ENCODE assay signal across 1 cellular context in genomic region chr7:105531797-105532671, GRCh38.
TF ChIP-seq lines count a peak whose summit lies in the region.

TSS of gene RINT1 (plus strand) at chr7:105532201. CDS start at chr7:105532316, 115 bp downstream.

TF ChIP-seq in HepG2, 621 proteins besides CTCF, POLR2A, EP300 and RAD21 (continued from another document and continues in another):
- TF ChIP-seq HNF1A (IDR thresholded peaks at IDR 0.05; ENCODE audit: low read depth) (no peak), HNF1A (CRISPR knock-in tag; IDR thresholded peaks at IDR 0.05; ENCODE audit: borderline replicate concordance) (peak; percentile 48; the same call in 1 of the 2 replicates), REST (IDR thresholded peaks at IDR 0.05; ENCODE audit: borderline replicate concordance in 1 of 2, low read depth in 1 of 2, low read length in 2 of 2) (peak in 1 of 2 experiments; percentile 56; a peak in 1 of 4 replicates), MYPOP (CRISPR knock-in tag; IDR thresholded peaks at IDR 0.05) (peak; percentile 78), KLF6 (CRISPR knock-in tag; IDR thresholded peaks at IDR 0.05) (peak; percentile 71; the same call in 1 of the 2 replicates), HHEX (CRISPR knock-in tag; IDR thresholded peaks at IDR 0.05) (no peak), ATF5 (CRISPR knock-in tag; IDR thresholded peaks at IDR 0.05; ENCODE audit: low read depth) (no peak), ZNF776 (CRISPR knock-in tag; IDR thresholded peaks at IDR 0.05) (peak; percentile 67), FOXC1 (CRISPR knock-in tag; IDR thresholded peaks at IDR 0.05; ENCODE audit: borderline replicate concordance) (peak; percentile 70; the same call in 1 of the 2 replicates), ATF1 (CRISPR knock-in tag; IDR thresholded peaks at IDR 0.05) (no peak), ZC3H4 (CRISPR knock-in tag; IDR thresholded peaks at IDR 0.05; ENCODE audit: borderline replicate concordance) (0 out of 2 replicates have a peak, but pooled peaks have one; percentile 46), NCOA2 (CRISPR knock-in tag; IDR thresholded peaks at IDR 0.05) (peak; percentile 68), ZSCAN22 (CRISPR knock-in tag; IDR thresholded peaks at IDR 0.05) (no peak), POLR2AphosphoS2 (IDR thresholded peaks at IDR 0.05; ENCODE audit: low read depth, low read length) (no peak), ZNF512B (CRISPR knock-in tag; IDR thresholded peaks at IDR 0.05; ENCODE audit: borderline replicate concordance) (0 out of 2 replicates have a peak, but pooled peaks have one; percentile 47), NR3C1 (CRISPR knock-in tag; IDR thresholded peaks at IDR 0.05) (no peak), MZF1 (CRISPR knock-in tag; IDR thresholded peaks at IDR 0.05; ENCODE audit: borderline replicate concordance) (no peak), TEAD2 (CRISPR knock-in tag; IDR thresholded peaks at IDR 0.05) (no peak), ZNF496 (CRISPR knock-in tag; IDR thresholded peaks at IDR 0.05; ENCODE audit: insufficient replicate concordance) (no peak), ZNF562 (CRISPR knock-in tag; IDR thresholded peaks at IDR 0.05; ENCODE audit: borderline replicate concordance) (no peak), RORA (CRISPR knock-in tag; IDR thresholded peaks at IDR 0.05) (no peak), MTA1 (CRISPR knock-in tag; IDR thresholded peaks at IDR 0.05; ENCODE audit: borderline replicate concordance) (peak; percentile 85; the same call in 1 of the 2 replicates), ZBTB20 (CRISPR knock-in tag; IDR thresholded peaks at IDR 0.05; ENCODE audit: borderline replicate concordance, low read depth) (no peak; the same call in 1 of the 2 replicates), ZSCAN20 (CRISPR knock-in tag; IDR thresholded peaks at IDR 0.05; ENCODE audit: borderline replicate concordance) (no peak), ZFP62 (CRISPR knock-in tag; IDR thresholded peaks at IDR 0.05) (no peak), TERF1 (CRISPR knock-in tag; IDR thresholded peaks at IDR 0.05) (no peak), SMARCC2 (IDR thresholded peaks at IDR 0.05) (no peak), ZKSCAN8 (CRISPR knock-in tag; IDR thresholded peaks at IDR 0.05; ENCODE audit: borderline replicate concordance) (no peak; the same call in 1 of the 2 replicates), ARID5B (CRISPR knock-in tag; IDR thresholded peaks at IDR 0.05) (peak; percentile 56), TAF1 (CRISPR knock-in tag; IDR thresholded peaks at IDR 0.05) (peak; percentile 99), ZNF569 (CRISPR knock-in tag; IDR thresholded peaks at IDR 0.05; ENCODE audit: borderline replicate concordance) (no peak)
- TF ChIP-seq, protein P1, sequence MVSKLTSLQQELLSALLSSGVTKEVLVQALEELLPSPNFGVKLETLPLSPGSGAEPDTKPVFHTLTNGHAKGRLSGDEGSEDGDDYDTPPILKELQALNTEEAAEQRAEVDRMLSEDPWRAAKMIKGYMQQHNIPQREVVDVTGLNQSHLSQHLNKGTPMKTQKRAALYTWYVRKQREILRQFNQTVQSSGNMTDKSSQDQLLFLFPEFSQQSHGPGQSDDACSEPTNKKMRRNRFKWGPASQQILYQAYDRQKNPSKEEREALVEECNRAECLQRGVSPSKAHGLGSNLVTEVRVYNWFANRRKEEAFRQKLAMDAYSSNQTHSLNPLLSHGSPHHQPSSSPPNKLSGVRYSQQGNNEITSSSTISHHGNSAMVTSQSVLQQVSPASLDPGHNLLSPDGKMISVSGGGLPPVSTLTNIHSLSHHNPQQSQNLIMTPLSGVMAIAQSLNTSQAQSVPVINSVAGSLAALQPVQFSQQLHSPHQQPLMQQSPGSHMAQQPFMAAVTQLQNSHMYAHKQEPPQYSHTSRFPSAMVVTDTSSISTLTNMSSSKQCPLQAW (CRISPR knock-in tag; IDR thresholded peaks at IDR 0.05) = peak; percentile 68
- TF ChIP-seq, protein P2, sequence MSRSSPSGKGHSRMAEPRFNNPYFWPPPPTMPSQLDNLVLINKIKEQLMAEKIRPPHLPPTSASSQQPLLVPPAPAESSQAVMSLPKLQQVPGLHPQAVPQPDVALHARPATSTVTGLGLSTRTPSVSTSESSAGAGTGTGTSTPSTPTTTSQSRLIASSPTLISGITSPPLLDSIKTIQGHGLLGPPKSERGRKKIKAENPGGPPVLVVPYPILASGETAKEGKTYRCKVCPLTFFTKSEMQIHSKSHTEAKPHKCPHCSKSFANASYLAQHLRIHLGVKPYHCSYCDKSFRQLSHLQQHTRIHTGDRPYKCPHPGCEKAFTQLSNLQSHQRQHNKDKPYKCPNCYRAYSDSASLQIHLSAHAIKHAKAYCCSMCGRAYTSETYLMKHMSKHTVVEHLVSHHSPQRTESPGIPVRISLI (CRISPR knock-in tag; IDR thresholded peaks at IDR 0.05; ENCODE audit: borderline replicate concordance) = 0 out of 2 replicates have a peak, but pooled peaks have one; percentile 22
- TF ChIP-seq, protein P3, sequence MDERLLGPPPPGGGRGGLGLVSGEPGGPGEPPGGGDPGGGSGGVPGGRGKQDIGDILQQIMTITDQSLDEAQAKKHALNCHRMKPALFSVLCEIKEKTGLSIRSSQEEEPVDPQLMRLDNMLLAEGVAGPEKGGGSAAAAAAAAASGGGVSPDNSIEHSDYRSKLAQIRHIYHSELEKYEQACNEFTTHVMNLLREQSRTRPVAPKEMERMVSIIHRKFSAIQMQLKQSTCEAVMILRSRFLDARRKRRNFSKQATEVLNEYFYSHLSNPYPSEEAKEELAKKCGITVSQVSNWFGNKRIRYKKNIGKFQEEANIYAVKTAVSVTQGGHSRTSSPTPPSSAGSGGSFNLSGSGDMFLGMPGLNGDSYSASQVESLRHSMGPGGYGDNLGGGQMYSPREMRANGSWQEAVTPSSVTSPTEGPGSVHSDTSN (CRISPR knock-in tag; IDR thresholded peaks at IDR 0.05) = no peak
